8 cellular contexts compared by ENCODE assay signal in the genomic region with DNA sequence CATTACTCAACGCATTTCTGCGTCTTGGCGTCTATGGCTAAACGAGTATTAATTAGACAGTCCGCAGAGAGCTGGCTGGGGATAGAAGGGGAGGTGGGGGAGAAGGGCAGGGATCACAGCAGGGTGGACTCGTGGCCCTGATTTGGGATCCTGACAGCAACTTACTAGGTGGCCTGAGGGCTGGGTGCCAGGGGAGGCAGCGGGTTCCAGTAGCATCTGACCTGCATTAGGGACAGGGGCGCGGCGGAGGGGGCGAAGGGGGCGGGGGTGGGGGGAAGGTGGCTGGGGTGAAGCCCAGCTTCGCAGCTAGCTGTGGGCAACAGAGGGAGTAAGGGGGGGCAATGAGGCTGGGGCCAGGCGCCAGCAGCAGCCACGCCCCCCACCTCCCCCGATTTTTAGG. TPM values are rescaled to one million over a fixed set of nuclear protein-coding genes. Genes with fewer than 3 reads are reported as not detected.
A peak's percentile ranks its signal among the peaks of the same experiment; 100 is the strongest.
DNase-seq lines count a peak whose midpoint lies in the region; ATAC-seq lines count a peak whose summit lies in the region.

No MANE protein-coding gene starts in this region.

- H3K4me3 Mint-ChIP-seq in effector memory CD8-positive, alpha-beta T cell = peak overlapping the region; percentile 47 to 67

- H3K27ac Mint-ChIP-seq in effector memory CD8-positive, alpha-beta T cell = no peak overlapping the region

- H3K4me1 ChIP-seq in muscle layer of colon (ENCODE audit: insufficient read depth, low read length) (peaks cover 22% of the 10 kb centered on the region), aorta (ENCODE audit: control insufficient read depth in 1 of 2, insufficient read depth in 2 of 2, low read length in 2 of 2) (no peaks in the 10 kb centered on the region)

- ATAC-seq in Right ventricle myocardium superior (ENCODE audit: poor library complexity) (peak; percentile 2), aorta (ENCODE audit: low FRiP score) (peak; percentile 13)
- ATAC-seq in effector memory CD8-positive, alpha-beta T cell (replicated peaks) = no peak

- intact Hi-C loops in Right ventricle myocardium superior (cut with DNase I) (no loop called here), cardiac septum (cut with DNase I) (loop anchor here (5.0 kb wide), 1 partner anchor 40 kb away; no protein-coding TSS in a partner anchor), aorta (cut with DNase I) (loop anchor here in 1 of 2 donors (5.0 kb wide), 2 partner anchors 70 to 255 kb away; no protein-coding TSS in a partner anchor)

- peaks cover 47 to 73% of the 10 kb centered on the region in 2 donors for H3K27me3 Mint-ChIP-seq in effector memory CD8-positive, alpha-beta T cell

- H3K27ac ChIP-seq in muscle layer of colon (ENCODE audit: low read depth, low read length) = peak overlapping the region; percentile 99
- H3K27ac ChIP-seq in aorta (ENCODE audit: low read depth in 1 of 2, low read length in 2 of 2) = peak overlapping the region in 1 of 2 donors; percentile 61

- H3K9ac ChIP-seq in muscle layer of colon (ENCODE audit: low read length) = no peak overlapping the region

- H3K27me3 ChIP-seq in muscle layer of colon (ENCODE audit: control insufficient read depth in 1 of 2, insufficient read depth in 2 of 2, low read length in 2 of 2) (no peaks in the 10 kb centered on the region), aorta (ENCODE audit: control insufficient read depth in 1 of 2, insufficient read depth in 2 of 2, low read length in 1 of 2) (no peaks in the 10 kb centered on the region)

- peak overlapping the region; percentile 57 to 81 for H3K4me3 ChIP-seq in muscle layer of colon (ENCODE audit: low read depth in 1 of 2, low read length in 2 of 2)
- peak overlapping the region; percentile 54 to 97 for H3K4me3 ChIP-seq in aorta (ENCODE audit: low read length in 2 of 2)

- H3K36me3 ChIP-seq in muscle layer of colon (ENCODE audit: insufficient read depth, low read length) = no peaks in the 10 kb centered on the region
- H3K36me3 ChIP-seq in aorta (ENCODE audit: control insufficient read depth in 1 of 2, insufficient read depth in 2 of 2, low read length in 1 of 2) = no peaks in the 10 kb centered on the region

- no peaks in the 10 kb centered on the region for H3K36me3 Mint-ChIP-seq in effector memory CD8-positive, alpha-beta T cell (ENCODE audit: insufficient read depth)

- no peaks in the 10 kb centered on the region for H3K9me3 Mint-ChIP-seq in effector memory CD8-positive, alpha-beta T cell

- H3K9me3 ChIP-seq in muscle layer of colon (ENCODE audit: low read length) = no peaks in the 10 kb centered on the region
- H3K9me3 ChIP-seq in aorta (ENCODE audit: control insufficient read depth, low read length) = no peaks in the 10 kb centered on the region

- 1 to 5% methylated on average over 14 to 16 of the region's 16 CpGs for WGBS in aorta, 2 donors

- peaks cover 5% of the 10 kb centered on the region in 2 donors for H3K4me1 Mint-ChIP-seq in effector memory CD8-positive, alpha-beta T cell (ENCODE audit: low read depth in 2 of 2)

- peak; percentile 59 for DNase-seq in Right ventricle myocardium superior
- no peak for DNase-seq in cardiac septum (ENCODE audit: low spot score)
- no peak for DNase-seq in effector memory CD8-positive, alpha-beta T cell
- peak; percentile 67 to 80 for DNase-seq in aorta
- no peak for DNase-seq in NCI-H1105 treated with DMSO at 0.1 percent for 48 hours (lab: John Stamatoyannopoulos, UW)
- no peak for DNase-seq in NCI-H526 (lab: John Stamatoyannopoulos, UW)
- DNase-seq in putamen (ENCODE audit: low spot score) = no peak

RNA-seq across cellular contexts. Expression of a gene that starts 1.0 kb away (rescaled TPM):
- 11.4 TPM for total RNA-seq in Right ventricle myocardium superior
- total RNA-seq in cardiac septum = 20.0 TPM
- total RNA-seq in aorta = 100 to 1,000 TPM in 1 of 2 donors, 10 to 100 TPM in 1; 80.4 to 151 TPM
- polyA plus RNA-seq in aorta = 10 to 100 TPM; 26.2 to 53.3 TPM

Comparison
In these comparisons a context has a peak if more than half of its experiments do, and no peak if none do; other contexts are left out.
1. DNase-seq: peak in Right ventricle myocardium superior (single experiment) and aorta (2 of 2); none in cardiac septum (single experiment), effector memory CD8-positive, alpha-beta T cell (0 of 3), NCI-H1105 treated with DMSO at 0.1 percent for 48 hours (single experiment), NCI-H526 (0 of 2) and putamen (single experiment).